In genomic region chr10:73790886-73791625, GRCh38 we compare ENCODE assay signal across 31 cellular contexts.
"Had no signal": no experiment of that assay in that cellular context is flagged by ENCODE, and none has a peak within 500 bp of the region (broad histone marks: within the 10 kb centered on the region; RNA-seq: fewer than 3 reads in every experiment).

No MANE protein-coding gene starts in this region.

- H3K4me3 ChIP-seq: adrenal gland, body of pancreas, breast epithelium, Peyer's patch, SJSA1 had no signal

- DNase-seq: activated CD4-positive, alpha-beta T cell treated with anti-CD3 and anti-CD28 coated beads, Interleukin-2, amount 10 ng/mL, durations not matched to agents 24 days and 14 days; activated CD4-positive, alpha-beta T cell treated with anti-CD3 and anti-CD28 coated beads, Interleukin-2, amount 50 U/mL, for 4 hours; activated CD8-positive, alpha-beta T cell treated with anti-CD3 and anti-CD28 coated beads for 36 hours; activated gamma-delta T cell treated with Interleukin-2 at 50 U/mL for 16 hours; activated naive CD4-positive, alpha-beta T cell treated with anti-CD3 and anti-CD28 coated beads for 36 hours; activated T-cell treated with anti-CD3 and anti-CD28 coated beads, Interleukin-2, amount 50 U/mL, for 1 hour; activated T-cell treated with anti-CD3 and anti-CD28 coated beads, Interleukin-2, amount 50 U/mL, for 72 hours; body of pancreas; MM.1S; MV-4-11; NCI-H1092; NCI-H1436 treated with DMSO at 0.1 percent for 48 hours; NCI-H1694 treated with DMSO at 0.1 percent for 48 hours; NCI-H2029; NCI-H2171 treated with DMSO at 0.1 percent for 48 hours; NCI-H2227 treated with DMSO at 0.1 percent for 48 hours; NCI-H446; NCI-H524 treated with DMSO at 0.1 percent for 48 hours; NCI-H748 treated with DMSO at 0.1 percent for 48 hours; NK-92 treated with Interleukin-12 subunit alpha and Interleukin-12 subunit beta, amount 100 ng/mL, for 24 hours; PC-3; RPMI8226; SHP77 treated with DMSO at 0.1 percent for 48 hours; SK-N-SH had no signal

- H3K9me3 ChIP-seq: adrenal gland, body of pancreas, breast epithelium, Peyer's patch, SJSA1, SK-N-SH had no signal

- H3K27ac ChIP-seq: adrenal gland, body of pancreas, breast epithelium, KMS-11, Peyer's patch, SJSA1 had no signal

- H3K4me2 ChIP-seq: KMS-11, SK-N-SH had no signal

- H3K27me3 ChIP-seq: adrenal gland, body of pancreas, breast epithelium, Peyer's patch, SJSA1 had no signal

- ATAC-seq: activated CD8-positive, alpha-beta T cell treated with anti-CD3 and anti-CD28 coated beads for 36 hours; activated naive CD4-positive, alpha-beta T cell treated with anti-CD3 and anti-CD28 coated beads, Interleukin-2, amount 50 U/mL, for 72 hours; activated T-helper 17 cell treated with anti-CD3 and anti-CD28 coated beads, Interleukin-2, amount 50 U/mL, for 72 hours; body of pancreas; PC-3 had no signal
